26 cellular contexts compared by ENCODE assay signal in genomic region chr14:36625014-36625413, GRCh38. TPM values are rescaled to one million over a fixed set of nuclear protein-coding genes. Genes with fewer than 3 reads are reported as not detected.
"Had no signal": no experiment of that assay in that cellular context is flagged by ENCODE, and none has a peak within 500 bp of the region (broad histone marks: within the 10 kb centered on the region; RNA-seq: fewer than 3 reads in every experiment).

No MANE protein-coding gene starts in this region.

- H3K27me3 ChIP-seq: SJSA1 had no signal

- H3K9me3 ChIP-seq: SJSA1 had no signal

- DNase-seq: IMR-90, Kasumi-1, KG1, MV-4-11, NCI-H1048, NCI-H1105, NCI-H1417, NCI-H1436 treated with DMSO at 0.1 percent for 48 hours, NCI-H1694, NCI-H187 treated with DMSO at 0.1 percent for 48 hours, NCI-H2029 treated with DMSO at 0.1 percent for 48 hours, NCI-H2171, NCI-H226, NCI-H510A, NCI-H526 treated with DMSO at 0.1 percent for 48 hours, NCI-H748 treated with DMSO at 0.1 percent for 48 hours, Right ventricle myocardium superior, RPMI8226, SIG-M5, T-helper 2 cell had no signal

- H3K4me1 ChIP-seq: SJSA1 had no signal

- H3K27ac ChIP-seq: SJSA1, SK-N-MC had no signal

- H3K4me3 ChIP-seq: SJSA1, SK-N-MC had no signal

- H3K36me3 ChIP-seq: SJSA1 had no signal

- FAIRE-seq: RCC 7860 had no signal

RNA-seq across cellular contexts. Expression of gene PAX9, which starts 36.6 kb away (rescaled TPM):
- total RNA-seq: IMR-90; Right ventricle myocardium superior; T-helper 1 cell treated with Interleukin-12 subunit alpha and Interleukin-12 subunit beta and Interleukin-4 antibody, amounts not matched to agents 30 ng/mL and 1 ng/mL, for 36 hours had no signal
- polyA plus RNA-seq: IMR-90 had no signal

RNA-seq across cellular contexts. Expression of gene NKX2-8, which starts 42.6 kb away (rescaled TPM):
- total RNA-seq: HT-29; IMR-90; M059J; Right ventricle myocardium superior; SJSA1; T-helper 1 cell treated with Interleukin-12 subunit alpha and Interleukin-12 subunit beta and Interleukin-4 antibody, amounts not matched to agents 30 ng/mL and 1 ng/mL, for 36 hours had no signal
- polyA plus RNA-seq: IMR-90 had no signal
